26 cellular contexts compared by ENCODE assay signal in genomic region chr2:12842917-12843316, GRCh38.
"Had no signal": no experiment of that assay in that cellular context is flagged by ENCODE, and none has a peak within 500 bp of the region (broad histone marks: within the 10 kb centered on the region; RNA-seq: fewer than 3 reads in every experiment).

No MANE protein-coding gene starts in this region.

- H3K36me3 Mint-ChIP-seq: natural killer cell; stimulated activated memory B cell treated with anti-CD40 and anti-IgM and Interleukin-4, amounts not matched to agents 10 μg/mL and 1 μg/mL and 100 μg/mL, for 72 hours had no signal

- H3K4me2 ChIP-seq: hepatocyte had no signal

- H3K27ac Mint-ChIP-seq: effector memory CD8-positive, alpha-beta T cell; natural killer cell; stimulated activated memory B cell treated with anti-CD40 and anti-IgM and Interleukin-4, amounts not matched to agents 10 μg/mL and 1 μg/mL and 100 μg/mL, for 72 hours had no signal

- H2AFZ ChIP-seq: hepatocyte had no signal

- H3K4me1 Mint-ChIP-seq: natural killer cell; stimulated activated memory B cell treated with anti-CD40 and anti-IgM and Interleukin-4, amounts not matched to agents 10 μg/mL and 1 μg/mL and 100 μg/mL, for 72 hours had no signal

- H3K79me2 ChIP-seq: hepatocyte had no signal

- H3K4me3 ChIP-seq: coronary artery, gastroesophageal sphincter, heart left ventricle, hepatocyte, left lung, ovary, psoas muscle, sigmoid colon, testis, tibial artery, upper lobe of left lung had no signal

- H3K4me3 Mint-ChIP-seq: effector memory CD8-positive, alpha-beta T cell; natural killer cell; stimulated activated memory B cell treated with anti-CD40 and anti-IgM and Interleukin-4, amounts not matched to agents 10 μg/mL and 1 μg/mL and 100 μg/mL, for 72 hours had no signal

- H3K4me1 ChIP-seq: left lung, psoas muscle, tibial artery, upper lobe of left lung had no signal

- H3K36me3 ChIP-seq: gastroesophageal sphincter, heart left ventricle, left lung, ovary, sigmoid colon, tibial artery, upper lobe of left lung had no signal

- H3K27me3 ChIP-seq: gastroesophageal sphincter, heart left ventricle, hepatocyte, left lung, ovary, sigmoid colon, testis, tibial artery, upper lobe of left lung had no signal

- H3K27ac ChIP-seq: coronary artery, epithelial cell of prostate, gastroesophageal sphincter, heart left ventricle, hepatocyte, left lung, ovary, psoas muscle, sigmoid colon, testis, tibial artery, upper lobe of left lung had no signal

- H3K9me3 ChIP-seq: gastroesophageal sphincter, heart left ventricle, left lung, ovary, psoas muscle, sigmoid colon, testis, tibial artery, upper lobe of left lung had no signal

- ATAC-seq: effector memory CD8-positive, alpha-beta T cell; esophagus mucosa; gastroesophageal sphincter; heart left ventricle; left cardiac atrium; left lung; natural killer cell; psoas muscle; right cardiac atrium; stimulated activated memory B cell treated with anti-CD40 and anti-IgM and Interleukin-4, amounts not matched to agents 10 μg/mL and 1 μg/mL and 100 μg/mL, for 72 hours; stimulated activated naive CD8-positive, alpha-beta T cell treated with anti-CD3 and anti-CD28 coated beads, Interleukin-15, Interleukin-2, amounts not matched to agents 100 U/mL and 50 U/mL, for 24 hours had no signal

- DNase-seq: dermis blood vessel endothelial cell; effector memory CD8-positive, alpha-beta T cell; foreskin fibroblast; heart left ventricle; left cardiac atrium; left lung; natural killer cell; occipital lobe; ovary; posterior cingulate gyrus; psoas muscle; right cardiac atrium; sigmoid colon; stimulated activated CD4-positive, alpha-beta T cell treated with anti-CD3 and anti-CD28 coated beads, Interleukin-2, amount 100 ng/mL, for 24 hours; stimulated activated CD4-positive, alpha-beta T cell treated with anti-CD3 and anti-CD28 coated beads, Interleukin-4, amount 100 ng/mL, for 4 hours; stimulated activated naive CD8-positive, alpha-beta T cell treated with anti-CD3 and anti-CD28 coated beads, Interleukin-15, Interleukin-2, amounts not matched to agents 100 U/mL and 50 U/mL, for 24 hours; substantia nigra; testis; tibial artery; upper lobe of left lung had no signal

- H3K9me3 Mint-ChIP-seq: effector memory CD8-positive, alpha-beta T cell; natural killer cell; stimulated activated memory B cell treated with anti-CD40 and anti-IgM and Interleukin-4, amounts not matched to agents 10 μg/mL and 1 μg/mL and 100 μg/mL, for 72 hours had no signal
